Comparison of ENCODE assay signal across 18 cellular contexts in genomic region chr20:25459111-25459830, GRCh38. TPM values are rescaled to one million over a fixed set of nuclear protein-coding genes. Genes with fewer than 3 reads are reported as not detected.
DNase-seq lines count a peak whose midpoint lies in the region; ATAC-seq and TF ChIP-seq lines count a peak whose summit lies in the region.
"Had no signal": no experiment of that assay in that cellular context is flagged by ENCODE, and none has a peak within 500 bp of the region (broad histone marks: within the 10 kb centered on the region; RNA-seq: fewer than 3 reads in every experiment).

No MANE protein-coding gene starts in this region.

- H3K4me3 ChIP-seq in H7 (ENCODE audit: insufficient read depth, low read depth, low read length) (no peak overlapping the region), endodermal cell (ENCODE audit: low read length) (no peak overlapping the region), neuronal stem cell (ENCODE audit: low read length in 2 of 2) (no peak overlapping the region), mesendoderm (ENCODE audit: low read length) (no peak overlapping the region)
- H3K4me3 ChIP-seq: GM23338 had no signal

- no peak overlapping the region for H3K4me3 Mint-ChIP-seq in endodermal cell
- H3K4me3 Mint-ChIP-seq in activated CD4-positive, alpha-beta T cell treated with anti-CD3 and anti-CD28 coated beads, Interleukin-2, amount 10 ng/mL, durations not matched to agents 24 days and 14 days = no peak overlapping the region
- H3K4me3 Mint-ChIP-seq: B cell; CD14-positive monocyte; CD8-positive, alpha-beta T cell; GM23338; H9 had no signal

- H4K91ac ChIP-seq in neuronal stem cell (ENCODE audit: low read depth, low read length, poor library complexity) = no peak overlapping the region

- H2BK120ac ChIP-seq in neuronal stem cell (ENCODE audit: low read depth, low read length) = no peak overlapping the region
- no peak overlapping the region for H2BK120ac ChIP-seq in mesendoderm (ENCODE audit: low read depth, low read length)

- H3K27me3 ChIP-seq in H7 (ENCODE audit: control insufficient read depth, insufficient read depth, low read length) (no peaks in the 10 kb centered on the region), endodermal cell (ENCODE audit: control insufficient read depth, insufficient read depth, low read length, poor library complexity, severe bottlenecking) (no peaks in the 10 kb centered on the region), neuronal stem cell (ENCODE audit: control insufficient read depth in 3 of 3, insufficient read depth in 3 of 3, low read depth in 1 of 3, low read length in 3 of 3) (no peaks in the 10 kb centered on the region), mesendoderm (ENCODE audit: insufficient read depth, low read length, poor library complexity) (no peaks in the 10 kb centered on the region)

- H3K56ac ChIP-seq in mesendoderm (ENCODE audit: low read length) = no peak overlapping the region

- H3K23ac ChIP-seq in neuronal stem cell (ENCODE audit: low read depth, low read length, poor library complexity) (peak overlapping the region; percentile 47), mesendoderm (ENCODE audit: low read length) (no peak overlapping the region)

- H3K9me3 ChIP-seq in endodermal cell (ENCODE audit: control insufficient read depth, low read length) (no peaks in the 10 kb centered on the region), neuronal stem cell (replicated peaks in 1 of 2; ENCODE audit: control insufficient read depth in 2 of 2, insufficient read depth in 1 of 2, low read depth in 1 of 2, low read length in 2 of 2) (no peaks in the 10 kb centered on the region)

- peak overlapping the region; percentile 49 for H3K14ac ChIP-seq in neuronal stem cell (ENCODE audit: low read length)

- H3K9ac ChIP-seq in endodermal cell (ENCODE audit: extremely low read depth, low read length, poor library complexity, severe bottlenecking) = no peak overlapping the region
- peak overlapping the region; percentile 54 for H3K9ac ChIP-seq in neuronal stem cell (ENCODE audit: low read depth, low read length, poor library complexity)
- H3K9ac ChIP-seq in mesendoderm (ENCODE audit: low read length) = no peak overlapping the region

- H3K4ac ChIP-seq in neuronal stem cell (ENCODE audit: low read length) (no peak overlapping the region), mesendoderm (ENCODE audit: low read depth, low read length) (no peak overlapping the region)

- H2AK5ac ChIP-seq in neuronal stem cell (ENCODE audit: low read depth, low read length) (no peak overlapping the region), mesendoderm (ENCODE audit: low read length) (no peak overlapping the region)

- peaks cover 19% of the 10 kb centered on the region for H3K36me3 ChIP-seq in H7 (replicated peaks; ENCODE audit: control insufficient read depth, insufficient read depth, low read length)
- peaks cover 77% of the 10 kb centered on the region for H3K36me3 ChIP-seq in endodermal cell (ENCODE audit: control insufficient read depth, insufficient read depth, low read length)
- peaks cover 36 to 83% of the 10 kb centered on the region in 2 donors for H3K36me3 ChIP-seq in neuronal stem cell (replicated peaks in 1 of 2; ENCODE audit: control insufficient read depth in 2 of 2, insufficient read depth in 2 of 2, low read length in 2 of 2)
- peaks cover 12% of the 10 kb centered on the region for H3K36me3 ChIP-seq in mesendoderm (ENCODE audit: control insufficient read depth, insufficient read depth, low read length)

- intact Hi-C loops in activated CD4-positive, alpha-beta T cell treated with anti-CD3 and anti-CD28 coated beads, Interleukin-2, amount 10 ng/mL, durations not matched to agents 24 days and 14 days (cut with micrococcal nuclease) = no loop called here

- H4K8ac ChIP-seq in neuronal stem cell (ENCODE audit: low read depth, low read length) (no peak overlapping the region), mesendoderm (ENCODE audit: low read depth, low read length) (no peak overlapping the region)

- H2BK5ac ChIP-seq in neuronal stem cell (ENCODE audit: low read length) = peak overlapping the region; percentile 35
- H2BK5ac ChIP-seq in mesendoderm (ENCODE audit: low read length) = no peak overlapping the region

- no peaks in the 10 kb centered on the region for H3K4me1 Mint-ChIP-seq in endodermal cell
- no peaks in the 10 kb centered on the region for H3K4me1 Mint-ChIP-seq in activated CD4-positive, alpha-beta T cell treated with anti-CD3 and anti-CD28 coated beads, Interleukin-2, amount 10 ng/mL, durations not matched to agents 24 days and 14 days
- H3K4me1 Mint-ChIP-seq: B cell, GM23338 had no signal

- no peaks in the 10 kb centered on the region for H3K79me2 ChIP-seq in mesendoderm (ENCODE audit: control insufficient read depth, insufficient read depth, low read length)

- H2AFZ ChIP-seq in neuronal stem cell (ENCODE audit: low read length) = no peak overlapping the region
- H2AFZ ChIP-seq: GM23338 had no signal

- H3K18ac ChIP-seq in neuronal stem cell (ENCODE audit: low read length) (no peak overlapping the region), mesendoderm (ENCODE audit: low read length) (no peak overlapping the region)

- no peak for TF ChIP-seq CTCF in endodermal cell (conservative IDR thresholded peaks at IDR 0.05)
- no peak for TF ChIP-seq CTCF in GM20000 (IDR thresholded peaks at IDR 0.05; ENCODE audit: extremely low read depth, missing control alignments)

- H3K36me3 Mint-ChIP-seq in endodermal cell (ENCODE audit: low read depth) = peaks cover 72% of the 10 kb centered on the region
- H3K36me3 Mint-ChIP-seq in activated CD4-positive, alpha-beta T cell treated with anti-CD3 and anti-CD28 coated beads, Interleukin-2, amount 10 ng/mL, durations not matched to agents 24 days and 14 days (ENCODE audit: low read depth) = no peaks in the 10 kb centered on the region
- H3K36me3 Mint-ChIP-seq: CD14-positive monocyte; CD8-positive, alpha-beta T cell had no signal

- H2BK15ac ChIP-seq in neuronal stem cell (ENCODE audit: low read length) = no peak overlapping the region
- no peak overlapping the region for H2BK15ac ChIP-seq in mesendoderm (replicated peaks; ENCODE audit: low read depth)

- no peak overlapping the region for H2BK12ac ChIP-seq in neuronal stem cell (ENCODE audit: low read length)

- no peaks in the 10 kb centered on the region for H3K27me3 Mint-ChIP-seq in endodermal cell (ENCODE audit: insufficient read depth)
- no peaks in the 10 kb centered on the region for H3K27me3 Mint-ChIP-seq in activated CD4-positive, alpha-beta T cell treated with anti-CD3 and anti-CD28 coated beads, Interleukin-2, amount 10 ng/mL, durations not matched to agents 24 days and 14 days
- H3K27me3 Mint-ChIP-seq: B cell had no signal

- H3K4me1 ChIP-seq in endodermal cell (ENCODE audit: control insufficient read depth, insufficient read depth, low read length) (no peaks in the 10 kb centered on the region), neuronal stem cell (ENCODE audit: control insufficient read depth in 2 of 2, insufficient read depth in 1 of 2, low read depth in 1 of 2, low read length in 2 of 2) (no peaks in the 10 kb centered on the region), mesendoderm (ENCODE audit: control insufficient read depth, low read depth, low read length) (no peaks in the 10 kb centered on the region)

- 84 to 94% methylated on average over 6 to 20 of the region's 20 CpGs for WGBS in endodermal cell (ENCODE audit: insufficient coverage in 1 of 2, insufficient read length in 1 of 2), 2 experiments
- no CpG with 5 or more reads among the region's 20 CpGs for WGBS in neuronal stem cell (ENCODE audit: extremely low coverage in 2 of 2, insufficient read length in 2 of 2, insufficient replicate concordance in 1 of 2), 2 donors
- WGBS in mesendoderm (ENCODE audit: extremely low coverage, insufficient coverage, low lambda C conversion rate) = no CpG with 5 or more reads among the region's 20 CpGs

- H3K27ac Mint-ChIP-seq in endodermal cell = no peak overlapping the region
- H3K27ac Mint-ChIP-seq in activated CD4-positive, alpha-beta T cell treated with anti-CD3 and anti-CD28 coated beads, Interleukin-2, amount 10 ng/mL, durations not matched to agents 24 days and 14 days = no peak overlapping the region
- H3K27ac Mint-ChIP-seq: B cell; CD8-positive, alpha-beta T cell; GM23338 had no signal

- no peak for ATAC-seq in GM21786 (IDR thresholded peaks at IDR 0.05; ENCODE audit: unreplicated experiment)
- ATAC-seq: CD8-positive, alpha-beta T cell; GM23338 had no signal

- DNase-seq in AG20443 (ENCODE audit: low spot score) (peak; percentile 7), H7 (peak; percentile 24), endodermal cell (peak; percentile 39), neuronal stem cell (ENCODE audit: low spot score) (no peak), GM20000 (ENCODE audit: low spot score) (no peak), mesendoderm (no peak)
- no peak for DNase-seq in activated CD4-positive, alpha-beta T cell treated with anti-CD3 and anti-CD28 coated beads, Interleukin-2, amount 10 ng/mL, durations not matched to agents 24 days and 14 days
- DNase-seq: ACHN; CD8-positive, alpha-beta T cell; COR-L47; DMS153; DMS79 treated with DMSO at 0.1 percent for 48 hours; EL; H9 had no signal

- H4K5ac ChIP-seq in mesendoderm (ENCODE audit: low read length) = no peak overlapping the region

- H3K27ac ChIP-seq in endodermal cell (ENCODE audit: low read depth, low read length) = no peak overlapping the region
- no peak overlapping the region for H3K27ac ChIP-seq in neuronal stem cell (replicated peaks; ENCODE audit: low read length)
- H3K27ac ChIP-seq in mesendoderm (ENCODE audit: low read depth, low read length) = no peak overlapping the region

- H3K9me3 Mint-ChIP-seq in endodermal cell = no peaks in the 10 kb centered on the region
- H3K9me3 Mint-ChIP-seq in activated CD4-positive, alpha-beta T cell treated with anti-CD3 and anti-CD28 coated beads, Interleukin-2, amount 10 ng/mL, durations not matched to agents 24 days and 14 days = no peaks in the 10 kb centered on the region
- H3K9me3 Mint-ChIP-seq: CD8-positive, alpha-beta T cell; GM23338; H9 had no signal

- peaks cover 5% of the 10 kb centered on the region for H3K79me1 ChIP-seq in neuronal stem cell (ENCODE audit: low read depth, low read length)
- H3K79me1 ChIP-seq in mesendoderm (ENCODE audit: low read length) = no peaks in the 10 kb centered on the region

- H3K4me2 ChIP-seq in neuronal stem cell (ENCODE audit: insufficient read depth, low read length, poor library complexity, severe bottlenecking) (no peak overlapping the region), mesendoderm (ENCODE audit: low read length) (no peak overlapping the region)
- H3K4me2 ChIP-seq: GM23338 had no signal

RNA-seq across cellular contexts. Expression of gene GINS1, which starts 51.8 kb away (rescaled TPM):
- total RNA-seq in H7 (2014; rRNA removed; shearing (Covaris generic)) = 46.6 and 48.9 TPM in 2 replicates
- 10 to 100 TPM; 40.2 to 48.6 TPM for total RNA-seq in endodermal cell
- 26.7 TPM for polyA plus RNA-seq in endodermal cell (2013, experiment 1 of 2)
- 30.4 TPM for polyA plus RNA-seq in endodermal cell (2013, experiment 2 of 2)
- 30.1 TPM for polyA plus RNA-seq in neuronal stem cell (2013, experiment 1 of 2)
- 30.6 TPM for polyA plus RNA-seq in neuronal stem cell (2013, experiment 2 of 2)
- 35.4 TPM for polyA plus RNA-seq in mesendoderm (2013, experiment 1 of 2)
- polyA plus RNA-seq in mesendoderm (2013, experiment 2 of 2) = 35.9 TPM
- total RNA-seq in activated CD4-positive, alpha-beta T cell treated with anti-CD3 and anti-CD28 coated beads, Interleukin-2, amount 10 ng/mL, durations not matched to agents 24 days and 14 days = 43.0 and 43.2 TPM in 2 replicates

Comparison
In these comparisons a context has a peak if more than half of its experiments do, and no peak if none do; other contexts are left out.
1. DNase-seq: peak in AG20443 (single experiment), H7 (single experiment) and endodermal cell (single experiment); none in neuronal stem cell (single experiment), GM20000 (single experiment), mesendoderm (single experiment) and activated CD4-positive, alpha-beta T cell treated with anti-CD3 and anti-CD28 coated beads, Interleukin-2, amount 10 ng/mL, durations not matched to agents 24 days and 14 days (single experiment).